8 cellular contexts compared by ENCODE assay signal in genomic region chr17:75856062-75856681, GRCh38. TPM values are rescaled to one million over a fixed set of nuclear protein-coding genes. Genes with fewer than 3 reads are reported as not detected.
DNase-seq lines count a peak whose midpoint lies in the region; ATAC-seq and TF ChIP-seq lines count a peak whose summit lies in the region.

No MANE protein-coding gene starts in this region.

- peaks cover 31% of the 10 kb centered on the region for H3K4me1 Mint-ChIP-seq in chondrocyte (ENCODE audit: low read depth)

- H3K4me3 ChIP-seq in lung (peak overlapping the region; percentile 63), uterus (peak overlapping the region; percentile 71 to 80)

- ATAC-seq in GM19351 (IDR thresholded peaks at IDR 0.05; ENCODE audit: unreplicated experiment) = peak; percentile 24
- no peak for ATAC-seq in lung (ENCODE audit: insufficient read depth, low FRiP score)
- ATAC-seq in HG02970 (IDR thresholded peaks at IDR 0.05; ENCODE audit: low FRiP score, unreplicated experiment) = no peak

- H3K4me3 Mint-ChIP-seq in chondrocyte (ENCODE audit: unreplicated experiment) = no peak overlapping the region

- H3K27ac ChIP-seq in C4-2B = peak overlapping the region; percentile 80
- peak overlapping the region; percentile 94 to 100 for H3K27ac ChIP-seq in lung (ENCODE audit: low read depth in 1 of 2, low read length in 1 of 2)
- peak overlapping the region; percentile 99 to 100 for H3K27ac ChIP-seq in uterus

- peak; percentile 65 for DNase-seq in NCI-H69 (lab: John Stamatoyannopoulos, UW)
- no peak for DNase-seq in chondrocyte (ENCODE audit: low spot score)
- DNase-seq in lung (ENCODE audit: low spot score) = no peak
- DNase-seq in uterus = no peak
- no peak for DNase-seq in GOT3 (lab: John Stamatoyannopoulos, UW)

- H3K4me1 ChIP-seq in lung (ENCODE audit: control insufficient read depth in 2 of 2, insufficient read depth in 2 of 2, low read length in 2 of 2) = peaks cover 0 to 15% of the 10 kb centered on the region in 2 donors
- H3K4me1 ChIP-seq in uterus = no peaks in the 10 kb centered on the region

- TF ChIP-seq CTCF in C4-2B (conservative IDR thresholded peaks at IDR 0.05) = peak; percentile 31; the same call in 1 of the 2 replicates
- no peak for TF ChIP-seq CTCF in chondrocyte (IDR thresholded peaks at IDR 0.05)
- TF ChIP-seq CTCF in lung (IDR thresholded peaks at IDR 0.05; ENCODE audit: control extremely low read depth, extremely low read depth) = no peak
- peak in 1 of 4 experiments; percentile 4 for TF ChIP-seq CTCF in uterus (IDR thresholded peaks at IDR 0.05)

- H3K27me3 ChIP-seq in lung (ENCODE audit: control insufficient read depth, insufficient read depth) = no peaks in the 10 kb centered on the region
- no peaks in the 10 kb centered on the region for H3K27me3 ChIP-seq in uterus

- peaks cover 3% of the 10 kb centered on the region for H3K36me3 Mint-ChIP-seq in chondrocyte (ENCODE audit: low read depth)

- no peaks in the 10 kb centered on the region for H3K27me3 Mint-ChIP-seq in chondrocyte (ENCODE audit: low read depth)

- H3K9me3 ChIP-seq in lung (ENCODE audit: control insufficient read depth in 2 of 2, insufficient read depth in 1 of 2, low read length in 1 of 2) = no peaks in the 10 kb centered on the region
- no peaks in the 10 kb centered on the region for H3K9me3 ChIP-seq in uterus

- H3K9me3 Mint-ChIP-seq in chondrocyte (ENCODE audit: low read depth) = no peaks in the 10 kb centered on the region

- WGBS in lung, 2 donors = 1 to 2% methylated on average over 23 to 24 of the region's 24 CpGs

- H3K27ac Mint-ChIP-seq in chondrocyte (ENCODE audit: unreplicated experiment) = peak overlapping the region; percentile 77

- intact Hi-C loops in uterus (cut with DNase I; ENCODE audit: low total_unique reads) = no loop called here

- TF ChIP-seq POLR2A in uterus (IDR thresholded peaks at IDR 0.05) = no peak

- peaks cover 0 to 3% of the 10 kb centered on the region in 2 donors for H3K36me3 ChIP-seq in lung (ENCODE audit: control insufficient read depth in 2 of 2, insufficient read depth in 2 of 2, low read length in 2 of 2)
- H3K36me3 ChIP-seq in uterus = no peaks in the 10 kb centered on the region

RNA-seq across cellular contexts. Expression of gene WBP2, which starts 1.0 kb away (rescaled TPM):
- total RNA-seq in chondrocyte (45.0 to 62.5 TPM (median 56.5 TPM) in 3 replicates), lung (100 to 1,000 TPM in 1 of 2 donors, 10 to 100 TPM in 1; 67.2 to 127 TPM), uterus (100 to 1,000 TPM in 1 of 4 donors, 10 to 100 TPM in 3; 19.7 to 115 (median 34.5) TPM)
- 100 to 1,000 TPM; 143 to 195 TPM for polyA plus RNA-seq in lung

RNA-seq across cellular contexts. Expression of gene UNC13D, which starts 12.0 kb away (rescaled TPM):
- total RNA-seq in chondrocyte (1.1 to 3.1 TPM (median 1.5 TPM) in 3 replicates), lung (100 to 1,000 TPM in 1 of 2 donors, 10 to 100 TPM in 1; 56.6 to 110 TPM), uterus (10 to 100 TPM in 2 of 4 donors, 1 to 10 TPM in 2; 1.2 to 32.7 (median 11.8) TPM)
- polyA plus RNA-seq in lung = 10 to 100 TPM; 61.2 to 85.2 TPM

RNA-seq across cellular contexts. Expression of gene TRIM47, which starts 22.2 kb away (rescaled TPM):
- total RNA-seq in chondrocyte (33.9 to 50.6 TPM (median 46.3 TPM) in 3 replicates), lung (10 to 100 TPM; 23.5 to 78.3 TPM), uterus (10 to 100 TPM in 3 of 4 donors, 1 to 10 TPM in 1; 6.8 to 70.1 (median 19.0) TPM)
- 10 to 100 TPM; 22.9 to 32.4 TPM for polyA plus RNA-seq in lung

RNA-seq across cellular contexts. Expression of gene TRIM65, which starts 40.6 kb away (rescaled TPM):
- total RNA-seq in chondrocyte = 25.2 to 27.1 TPM (median 27.0 TPM) in 3 replicates
- 10 to 100 TPM; 12.7 to 32.9 TPM for total RNA-seq in lung
- polyA plus RNA-seq in lung = 10 to 100 TPM; 14.6 to 27.8 TPM
- total RNA-seq in uterus = 10 to 100 TPM; 20.0 to 36.9 (median 30.1) TPM

RNA-seq across cellular contexts. Expression of gene MRPL38, which starts 48.5 kb away (rescaled TPM):
- total RNA-seq in chondrocyte (47.4 to 53.3 TPM (median 49.8 TPM) in 3 replicates), lung (100 to 1,000 TPM in 1 of 2 donors, 10 to 100 TPM in 1; 47.8 to 105 TPM), uterus (10 to 100 TPM; 32.3 to 99.8 (median 47.8) TPM)
- 10 to 100 TPM; 52.0 to 80.1 TPM for polyA plus RNA-seq in lung
